Comparison of ENCODE assay signal across 1 cellular context in the genomic region with DNA sequence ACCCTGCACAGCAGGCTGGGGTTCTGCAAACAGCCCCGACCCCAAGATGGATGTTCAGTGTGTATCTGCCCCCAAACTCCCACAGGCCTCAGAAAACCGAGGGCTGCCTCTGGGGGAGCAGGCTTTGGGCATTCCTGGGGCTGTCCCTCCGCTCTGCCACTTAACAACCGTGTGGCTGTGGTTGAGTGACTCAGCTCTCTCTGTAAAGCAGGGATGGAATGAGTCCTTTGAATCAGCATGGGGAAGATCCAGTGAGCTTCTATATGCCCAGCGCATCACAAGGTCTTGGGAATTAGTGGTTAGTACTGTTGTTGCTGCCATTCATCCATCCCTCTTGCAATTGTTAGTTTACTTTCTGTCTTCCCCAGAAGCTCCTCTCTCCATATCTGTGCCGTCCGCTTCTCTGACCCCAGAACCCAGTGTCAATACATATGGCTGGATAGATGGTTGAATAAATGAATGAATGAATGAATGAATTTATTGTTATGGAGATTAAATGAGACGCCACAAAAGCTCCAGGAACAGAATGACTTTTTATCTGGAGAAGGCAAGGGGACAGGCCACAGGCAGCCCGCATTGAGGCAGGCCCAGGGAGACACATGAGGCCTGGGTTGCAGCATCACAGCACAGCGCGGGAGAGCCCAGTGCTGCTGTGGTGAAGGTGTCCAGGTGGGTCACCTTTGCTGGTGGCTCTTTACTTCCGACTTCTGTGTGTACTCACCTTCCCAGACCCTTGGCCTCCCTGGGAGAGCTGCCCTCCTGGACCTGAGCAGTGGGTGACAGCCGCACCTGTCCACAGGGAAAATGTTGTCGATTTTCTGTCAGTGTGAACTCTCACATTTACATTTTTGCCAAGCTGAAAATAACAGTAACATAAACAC.
TF ChIP-seq lines count a peak whose summit lies in the region.

No MANE protein-coding gene starts in this region.

TF ChIP-seq in GM23338, 12 proteins besides CTCF, POLR2A, EP300 and RAD21 (continued from another document):
- TF ChIP-seq ETS1 (IDR thresholded peaks at IDR 0.05) (no peak), ZNF114 (CRISPR knock-in tag; IDR thresholded peaks at IDR 0.05) (no peak), ZNF331 (CRISPR knock-in tag; IDR thresholded peaks at IDR 0.05; ENCODE audit: low read depth) (no peak), JUNB (IDR thresholded peaks at IDR 0.05; ENCODE audit: unreplicated experiment) (no peak)
- TF ChIP-seq, protein P1, sequence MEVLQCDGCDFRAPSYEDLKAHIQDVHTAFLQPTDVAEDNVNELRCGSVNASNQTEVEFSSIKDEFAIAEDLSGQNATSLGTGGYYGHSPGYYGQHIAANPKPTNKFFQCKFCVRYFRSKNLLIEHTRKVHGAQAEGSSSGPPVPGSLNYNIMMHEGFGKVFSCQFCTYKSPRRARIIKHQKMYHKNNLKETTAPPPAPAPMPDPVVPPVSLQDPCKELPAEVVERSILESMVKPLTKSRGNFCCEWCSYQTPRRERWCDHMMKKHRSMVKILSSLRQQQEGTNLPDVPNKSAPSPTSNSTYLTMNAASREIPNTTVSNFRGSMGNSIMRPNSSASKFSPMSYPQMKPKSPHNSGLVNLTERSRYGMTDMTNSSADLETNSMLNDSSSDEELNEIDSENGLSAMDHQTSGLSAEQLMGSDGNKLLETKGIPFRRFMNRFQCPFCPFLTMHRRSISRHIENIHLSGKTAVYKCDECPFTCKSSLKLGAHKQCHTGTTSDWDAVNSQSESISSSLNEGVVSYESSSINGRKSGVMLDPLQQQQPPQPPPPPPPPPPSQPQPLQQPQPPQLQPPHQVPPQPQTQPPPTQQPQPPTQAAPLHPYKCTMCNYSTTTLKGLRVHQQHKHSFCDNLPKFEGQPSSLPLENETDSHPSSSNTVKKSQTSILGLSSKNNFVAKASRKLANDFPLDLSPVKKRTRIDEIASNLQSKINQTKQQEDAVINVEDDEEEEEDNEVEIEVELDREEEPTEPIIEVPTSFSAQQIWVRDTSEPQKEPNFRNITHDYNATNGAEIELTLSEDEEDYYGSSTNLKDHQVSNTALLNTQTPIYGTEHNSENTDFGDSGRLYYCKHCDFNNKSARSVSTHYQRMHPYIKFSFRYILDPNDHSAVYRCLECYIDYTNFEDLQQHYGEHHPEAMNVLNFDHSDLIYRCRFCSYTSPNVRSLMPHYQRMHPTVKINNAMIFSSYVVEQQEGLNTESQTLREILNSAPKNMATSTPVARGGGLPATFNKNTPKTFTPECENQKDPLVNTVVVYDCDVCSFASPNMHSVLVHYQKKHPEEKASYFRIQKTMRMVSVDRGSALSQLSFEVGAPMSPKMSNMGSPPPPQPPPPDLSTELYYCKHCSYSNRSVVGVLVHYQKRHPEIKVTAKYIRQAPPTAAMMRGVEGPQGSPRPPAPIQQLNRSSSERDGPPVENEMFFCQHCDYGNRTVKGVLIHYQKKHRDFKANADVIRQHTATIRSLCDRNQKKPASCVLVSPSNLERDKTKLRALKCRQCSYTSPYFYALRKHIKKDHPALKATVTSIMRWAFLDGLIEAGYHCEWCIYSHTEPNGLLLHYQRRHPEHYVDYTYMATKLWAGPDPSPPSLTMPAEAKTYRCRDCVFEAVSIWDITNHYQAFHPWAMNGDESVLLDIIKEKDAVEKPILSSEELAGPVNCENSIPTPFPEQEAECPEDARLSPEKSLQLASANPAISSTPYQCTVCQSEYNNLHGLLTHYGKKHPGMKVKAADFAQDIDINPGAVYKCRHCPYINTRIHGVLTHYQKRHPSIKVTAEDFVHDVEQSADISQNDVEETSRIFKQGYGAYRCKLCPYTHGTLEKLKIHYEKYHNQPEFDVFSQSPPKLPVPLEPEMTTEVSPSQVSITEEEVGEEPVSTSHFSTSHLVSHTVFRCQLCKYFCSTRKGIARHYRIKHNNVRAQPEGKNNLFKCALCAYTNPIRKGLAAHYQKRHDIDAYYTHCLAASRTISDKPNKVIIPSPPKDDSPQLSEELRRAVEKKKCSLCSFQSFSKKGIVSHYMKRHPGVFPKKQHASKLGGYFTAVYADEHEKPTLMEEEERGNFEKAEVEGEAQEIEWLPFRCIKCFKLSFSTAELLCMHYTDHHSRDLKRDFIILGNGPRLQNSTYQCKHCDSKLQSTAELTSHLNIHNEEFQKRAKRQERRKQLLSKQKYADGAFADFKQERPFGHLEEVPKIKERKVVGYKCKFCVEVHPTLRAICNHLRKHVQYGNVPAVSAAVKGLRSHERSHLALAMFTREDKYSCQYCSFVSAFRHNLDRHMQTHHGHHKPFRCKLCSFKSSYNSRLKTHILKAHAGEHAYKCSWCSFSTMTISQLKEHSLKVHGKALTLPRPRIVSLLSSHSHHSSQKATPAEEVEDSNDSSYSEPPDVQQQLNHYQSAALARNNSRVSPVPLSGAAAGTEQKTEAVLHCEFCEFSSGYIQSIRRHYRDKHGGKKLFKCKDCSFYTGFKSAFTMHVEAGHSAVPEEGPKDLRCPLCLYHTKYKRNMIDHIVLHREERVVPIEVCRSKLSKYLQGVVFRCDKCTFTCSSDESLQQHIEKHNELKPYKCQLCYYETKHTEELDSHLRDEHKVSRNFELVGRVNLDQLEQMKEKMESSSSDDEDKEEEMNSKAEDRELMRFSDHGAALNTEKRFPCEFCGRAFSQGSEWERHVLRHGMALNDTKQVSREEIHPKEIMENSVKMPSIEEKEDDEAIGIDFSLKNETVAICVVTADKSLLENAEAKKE (CRISPR knock-in tag; IDR thresholded peaks at IDR 0.05) = no peak
